8 cellular contexts compared by ENCODE assay signal in the genomic region with DNA sequence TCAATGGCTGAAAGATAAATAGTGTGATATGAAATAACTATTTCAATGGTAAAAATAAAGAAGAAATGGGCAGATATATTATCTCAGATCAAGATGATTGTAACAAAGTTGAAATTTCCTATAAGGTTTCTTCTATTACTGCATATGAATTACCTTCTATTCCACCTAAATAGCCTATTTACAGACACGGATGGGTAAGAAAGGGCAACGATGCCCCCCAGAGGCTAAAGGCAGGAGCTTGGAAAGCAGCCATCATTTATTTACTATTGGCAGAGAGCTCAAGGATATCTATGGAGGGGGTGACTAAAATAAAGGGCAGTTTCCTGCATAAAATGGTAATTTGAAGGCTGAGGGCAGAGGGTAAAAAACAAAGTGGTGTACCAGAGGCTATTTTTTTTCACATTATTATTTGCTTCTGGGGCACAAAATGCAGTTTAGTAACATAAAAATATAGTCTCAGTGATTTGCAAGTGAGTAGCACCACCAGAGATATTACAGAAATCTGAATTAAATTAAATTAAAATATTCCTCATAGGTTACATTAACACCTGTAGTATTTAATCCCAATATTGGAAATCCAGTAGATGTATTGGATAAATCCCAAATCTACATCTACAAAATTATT.
DNase-seq lines count a peak whose midpoint lies in the region; ATAC-seq and TF ChIP-seq lines count a peak whose summit lies in the region.

No MANE protein-coding gene starts in this region.

- no peak overlapping the region for H3K4me3 ChIP-seq in heart left ventricle
- H3K4me3 ChIP-seq in MG63 = no peak overlapping the region
- no peak overlapping the region for H3K4me3 ChIP-seq in transverse colon

- TF ChIP-seq CTCF in heart left ventricle (IDR thresholded peaks at IDR 0.05) (peak in 9 of 12 donors; percentile 21 to 54 (median 37)), transverse colon (IDR thresholded peaks at IDR 0.05) (peak; percentile 47 to 60 (median 56))

- in situ Hi-C loops in transverse colon (cut with MboI; ENCODE audit: low pct_ligation_motif_present in 1 of 4, low pct_unique_long_range_greater_than_20kb in 1 of 4, low sequenced_read_pairs in 3 of 4) = loop anchor here in 3 of 4 donors (10.0 to 25.0 kb wide), 4 partner anchors 286 to 484 kb away; no protein-coding TSS in a partner anchor

- ATAC-seq in heart left ventricle = no peak
- ATAC-seq in Right ventricle myocardium inferior = no peak
- no peak for ATAC-seq in GM18861 (IDR thresholded peaks at IDR 0.05; ENCODE audit: unreplicated experiment)

- H3K27ac ChIP-seq in heart left ventricle (no peak overlapping the region), transverse colon (no peak overlapping the region)

- intact Hi-C loops in heart left ventricle (cut with DNase I) = loop anchor here in 6 of 10 donors (5.0 to 10.0 kb wide), 7 partner anchors 126 to 484 kb away; no protein-coding TSS in a partner anchor
- intact Hi-C loops in Right ventricle myocardium inferior (cut with DNase I) = loop anchor here (5.0 kb wide), 1 partner anchor 444 kb away; no protein-coding TSS in a partner anchor
- intact Hi-C loops in transverse colon (cut with DNase I; ENCODE audit: low total_unique reads) = no loop called here

- H3K4me1 ChIP-seq in heart left ventricle (no peaks in the 10 kb centered on the region), transverse colon (peaks cover 0 to 32% (median 0%) of the 10 kb centered on the region in 4 donors)

- H3K27me3 ChIP-seq in heart left ventricle = peaks cover 0 to 8% (median 0%) of the 10 kb centered on the region in 9 donors
- H3K27me3 ChIP-seq in MG63 = no peaks in the 10 kb centered on the region
- H3K27me3 ChIP-seq in transverse colon = no peaks in the 10 kb centered on the region

- DNase-seq in heart left ventricle (peak in 1 of 5 donors; percentile 23), Right ventricle myocardium inferior (ENCODE audit: missing footprints) (no peak), MG63 (peak; percentile 27), SW480 (ENCODE audit: low spot score) (peak; percentile 76), medulla oblongata (ENCODE audit: extremely low spot score) (peak; percentile 21), transverse colon (peak; percentile 61)
- DNase-seq in central memory CD4-positive, alpha-beta T cell = peak; percentile 16

- H3K36me3 ChIP-seq in heart left ventricle (no peaks in the 10 kb centered on the region), MG63 (no peaks in the 10 kb centered on the region), transverse colon (no peaks in the 10 kb centered on the region)

- 0 to 4% (median 2%) methylated on average over 2 of the region's 2 CpGs for WGBS in heart left ventricle, 4 donors
- WGBS in transverse colon (ENCODE audit: low coverage in 1 of 2), 2 donors = 0 to 2% methylated on average over 2 of the region's 2 CpGs

- TF ChIP-seq POLR2A in heart left ventricle (IDR thresholded peaks at IDR 0.05) = no peak
- no peak for TF ChIP-seq POLR2A in transverse colon (IDR thresholded peaks at IDR 0.05)

- H3K9me3 ChIP-seq in heart left ventricle (no peaks in the 10 kb centered on the region), MG63 (no peaks in the 10 kb centered on the region), transverse colon (no peaks in the 10 kb centered on the region)

- TF ChIP-seq EP300 in transverse colon (IDR thresholded peaks at IDR 0.05; ENCODE audit: low read depth) = no peak
